6 cellular contexts compared by ENCODE assay signal in the genomic region with DNA sequence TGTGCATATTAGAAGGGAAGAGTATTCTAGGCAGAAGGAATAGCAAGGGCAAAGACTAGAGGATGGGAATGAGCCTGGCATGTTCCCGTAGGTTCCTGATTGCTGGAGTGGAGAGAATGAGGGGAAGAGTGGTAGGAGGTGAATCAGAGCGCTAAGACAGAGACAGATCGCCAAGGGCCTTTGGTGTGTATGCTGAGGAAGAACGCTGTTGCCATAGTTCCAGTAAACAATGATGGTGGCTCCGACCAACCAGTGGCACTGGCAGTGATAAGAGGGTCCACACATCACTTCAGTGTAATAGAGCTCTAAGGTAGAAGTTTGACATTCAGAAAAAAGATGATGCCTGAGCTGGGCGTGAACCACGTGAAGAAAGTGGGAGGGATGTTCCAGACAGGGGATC. TPM values are rescaled to one million over a fixed set of nuclear protein-coding genes. Genes with fewer than 3 reads are reported as not detected.
DNase-seq lines count a peak whose midpoint lies in the region; FAIRE-seq and TF ChIP-seq lines count a peak whose summit lies in the region.

No MANE protein-coding gene starts in this region.

- WGBS in stomach, 5 donors = 71 to 84% (median 83%) methylated on average over 7 of the region's 7 CpGs

- no peaks in the 10 kb centered on the region for H3K9me3 ChIP-seq in stomach

- peak overlapping the region; percentile 97 for H3K4me3 Mint-ChIP-seq in T-helper 2 cell treated with Interferon-gamma antibody and Interleukin-4, amounts not matched to agents 5 μg/mL and 100 μg/mL, for 36 hours
- H3K4me3 Mint-ChIP-seq in endothelial cell (ENCODE audit: unreplicated experiment) = peak overlapping the region; percentile 91

- H3K27ac ChIP-seq in stomach = peak overlapping the region in 4 of 5 donors; percentile 87 to 93 (median 91)

- no peak for TF ChIP-seq POLR2A in stomach (IDR thresholded peaks at IDR 0.05)

- H3K36me3 Mint-ChIP-seq in T-helper 2 cell treated with Interferon-gamma antibody and Interleukin-4, amounts not matched to agents 5 μg/mL and 100 μg/mL, for 36 hours (ENCODE audit: low read depth) = peaks cover 23% of the 10 kb centered on the region
- H3K36me3 Mint-ChIP-seq in endothelial cell (ENCODE audit: low read depth, unreplicated experiment) = peaks cover 10% of the 10 kb centered on the region

- H3K9me3 Mint-ChIP-seq in T-helper 2 cell treated with Interferon-gamma antibody and Interleukin-4, amounts not matched to agents 5 μg/mL and 100 μg/mL, for 36 hours = no peaks in the 10 kb centered on the region
- no peaks in the 10 kb centered on the region for H3K9me3 Mint-ChIP-seq in endothelial cell (ENCODE audit: unreplicated experiment)

- no peaks in the 10 kb centered on the region for H3K27me3 Mint-ChIP-seq in T-helper 2 cell treated with Interferon-gamma antibody and Interleukin-4, amounts not matched to agents 5 μg/mL and 100 μg/mL, for 36 hours (ENCODE audit: low read depth)
- peaks cover 3% of the 10 kb centered on the region for H3K27me3 Mint-ChIP-seq in endothelial cell (ENCODE audit: unreplicated experiment)

- peak overlapping the region; percentile 97 for H3K27ac Mint-ChIP-seq in T-helper 2 cell treated with Interferon-gamma antibody and Interleukin-4, amounts not matched to agents 5 μg/mL and 100 μg/mL, for 36 hours
- H3K27ac Mint-ChIP-seq in endothelial cell (ENCODE audit: unreplicated experiment) = peak overlapping the region; percentile 72

- TF ChIP-seq EP300 in stomach (IDR thresholded peaks at IDR 0.05) = no peak

- DNase-seq in T-helper 2 cell treated with Interferon-gamma antibody and Interleukin-4, amounts not matched to agents 5 μg/mL and 100 μg/mL, for 36 hours (ENCODE audit: low spot score) = no peak
- DNase-seq in T-helper 2 cell = no peak
- DNase-seq in endothelial cell (ENCODE audit: low spot score) = no peak
- DNase-seq in stomach = no peak
- no peak for DNase-seq in frontal cortex (ENCODE audit: low spot score in 2 of 2)
- DNase-seq in NCI-H2107 treated with DMSO at 0.1 percent for 48 hours (lab: John Stamatoyannopoulos, UW; ENCODE audit: unreplicated experiment) = no peak

- intact Hi-C loops in stomach (cut with DNase I; ENCODE audit: low total_unique reads) = no loop called here

- FAIRE-seq in frontal cortex (lab: Jason Lieb, UNC) = no peak

- peaks cover 18% of the 10 kb centered on the region for H3K4me1 Mint-ChIP-seq in T-helper 2 cell treated with Interferon-gamma antibody and Interleukin-4, amounts not matched to agents 5 μg/mL and 100 μg/mL, for 36 hours (ENCODE audit: low read depth)
- peaks cover 6% of the 10 kb centered on the region for H3K4me1 Mint-ChIP-seq in endothelial cell (ENCODE audit: unreplicated experiment)

- TF ChIP-seq CTCF in endothelial cell (IDR thresholded peaks at IDR 0.05; ENCODE audit: unreplicated experiment) = no peak
- no peak for TF ChIP-seq CTCF in stomach (IDR thresholded peaks at IDR 0.05)

- H3K4me3 ChIP-seq in stomach = peak overlapping the region; percentile 63 to 66 (median 64)

- no peaks in the 10 kb centered on the region for H3K27me3 ChIP-seq in stomach

- peaks cover 0 to 29% (median 22%) of the 10 kb centered on the region in 4 donors for H3K36me3 ChIP-seq in stomach

- H3K4me1 ChIP-seq in stomach = peaks cover 0 to 16% (median 10%) of the 10 kb centered on the region in 4 donors

RNA-seq across cellular contexts. Expression of gene TBC1D25, which starts 1.0 kb away (rescaled TPM):
- total RNA-seq in endothelial cell (ENCODE audit: unreplicated experiment) = 12.5 TPM
- 10 to 100 TPM in 2 of 5 donors, 1 to 10 TPM in 2, not detected in 1; 4.6 to 13.6 (median 9.0) TPM for total RNA-seq in stomach
- polyA plus RNA-seq in stomach = 1 to 10 TPM; 5.2 to 6.5 (median 5.9) TPM
- 4.9 TPM for total RNA-seq in frontal cortex

RNA-seq across cellular contexts. Expression of gene EBP, which starts 18.9 kb away (rescaled TPM):
- total RNA-seq in endothelial cell (ENCODE audit: unreplicated experiment) = 66.0 TPM
- 100 to 1,000 TPM in 1 of 5 donors, 10 to 100 TPM in 3, 1 to 10 TPM in 1; 5.8 to 208 (median 46.4) TPM for total RNA-seq in stomach
- polyA plus RNA-seq in stomach = 100 to 1,000 TPM in 1 of 3 donors, 10 to 100 TPM in 2; 28.9 to 112 (median 74.8) TPM
- total RNA-seq in frontal cortex = 53.4 TPM

RNA-seq across cellular contexts. Expression of gene PORCN, which starts 31.7 kb away (rescaled TPM):
- 9.4 TPM for total RNA-seq in endothelial cell (ENCODE audit: unreplicated experiment)
- total RNA-seq in stomach = 10 to 100 TPM in 3 of 5 donors, 1 to 10 TPM in 2; 1.8 to 27.4 (median 16.2) TPM
- polyA plus RNA-seq in stomach = 10 to 100 TPM in 1 of 3 donors, 1 to 10 TPM in 2; 4.7 to 11.9 (median 6.7) TPM
- total RNA-seq in frontal cortex = 7.3 TPM

RNA-seq across cellular contexts. Expression of gene RBM3, which starts 33.8 kb away (rescaled TPM):
- total RNA-seq in endothelial cell (ENCODE audit: unreplicated experiment) (252 TPM), stomach (100 to 1,000 TPM; 109 to 419 (median 165) TPM), frontal cortex (188 TPM)
- 100 to 1,000 TPM; 106 to 229 (median 122) TPM for polyA plus RNA-seq in stomach

RNA-seq across cellular contexts. Expression of gene WDR13, which starts 56.8 kb away (rescaled TPM):
- total RNA-seq in endothelial cell (ENCODE audit: unreplicated experiment) (73.8 TPM), stomach (100 to 1,000 TPM in 4 of 5 donors, 10 to 100 TPM in 1; 52.0 to 433 (median 194) TPM), frontal cortex (56.7 TPM)
- polyA plus RNA-seq in stomach = 100 to 1,000 TPM; 121 to 197 (median 165) TPM
